ENCODE assay signal across 7 cellular contexts in genomic region chr3:148992027-148992634, GRCh38. TPM values are rescaled to one million over a fixed set of nuclear protein-coding genes. Genes with fewer than 3 reads are reported as not detected.
DNase-seq lines count a peak whose midpoint lies in the region; ATAC-seq and TF ChIP-seq lines count a peak whose summit lies in the region.

No MANE protein-coding gene starts in this region.

- POLR2A ChIA-PET in GM10248 (lab: Yijun Ruan, JAX), result no interaction called here

- peaks cover 17% of the 10 kb centered on the region for H3K4me1 Mint-ChIP-seq in stimulated activated memory B cell treated with anti-CD40 and anti-IgM and Interleukin-4, amounts not matched to agents 10 μg/mL and 1 μg/mL and 100 μg/mL, for 72 hours

- no peak for TF ChIP-seq RAD21 in liver (IDR thresholded peaks at IDR 0.05)

- peak overlapping the region; percentile 83 for H3K4me3 Mint-ChIP-seq in stimulated activated memory B cell treated with anti-CD40 and anti-IgM and Interleukin-4, amounts not matched to agents 10 μg/mL and 1 μg/mL and 100 μg/mL, for 72 hours

- no peaks in the 10 kb centered on the region for H3K9me3 ChIP-seq in colonic mucosa
- H3K9me3 ChIP-seq in liver (ENCODE audit: control insufficient read depth in 4 of 4, low read length in 3 of 4), result no peaks in the 10 kb centered on the region

- H3K27ac ChIP-seq in colonic mucosa (peak overlapping the region; percentile 81), liver (ENCODE audit: low read depth in 1 of 2, low read length in 2 of 2) (peak overlapping the region; percentile 87 to 89)

- H3K27me3 ChIP-seq in colonic mucosa (no peaks in the 10 kb centered on the region), liver (ENCODE audit: control insufficient read depth in 4 of 4, insufficient read depth in 4 of 4, low read length in 3 of 4) (no peaks in the 10 kb centered on the region)

- CTCF ChIA-PET in GM10248 (lab: Yijun Ruan, JAX), result interaction anchor here (0.8 to 5.0 kb wide), 8 partner anchors 10 to 46 kb away, joined by 3 to 25 read pairs (median 4); no protein-coding TSS in a partner anchor

- peak; percentile 23 for ATAC-seq in GM21390 (IDR thresholded peaks at IDR 0.05; ENCODE audit: unreplicated experiment)
- peak; percentile 31 for ATAC-seq in stimulated activated memory B cell treated with anti-CD40 and anti-IgM and Interleukin-4, amounts not matched to agents 10 μg/mL and 1 μg/mL and 100 μg/mL, for 72 hours

- H3K4me1 ChIP-seq in colonic mucosa (no peaks in the 10 kb centered on the region), liver (ENCODE audit: control insufficient read depth in 4 of 4, insufficient read depth in 4 of 4, low read length in 3 of 4) (peaks cover 0 to 14% (median 2%) of the 10 kb centered on the region in 4 donors)

- H3K36me3 Mint-ChIP-seq in stimulated activated memory B cell treated with anti-CD40 and anti-IgM and Interleukin-4, amounts not matched to agents 10 μg/mL and 1 μg/mL and 100 μg/mL, for 72 hours, result peaks cover 19% of the 10 kb centered on the region

- H3K36me3 ChIP-seq in colonic mucosa (peaks cover 3% of the 10 kb centered on the region), liver (ENCODE audit: control insufficient read depth in 4 of 4, insufficient read depth in 3 of 4, low read depth in 1 of 4, low read length in 3 of 4) (peaks cover 5 to 20% (median 15%) of the 10 kb centered on the region in 4 donors)

- H3K9me3 Mint-ChIP-seq in stimulated activated memory B cell treated with anti-CD40 and anti-IgM and Interleukin-4, amounts not matched to agents 10 μg/mL and 1 μg/mL and 100 μg/mL, for 72 hours, result no peaks in the 10 kb centered on the region

- WGBS in liver, result 3% methylated on average over 34 of the region's 34 CpGs

- intact Hi-C loops in colonic mucosa (cut with DNase I), result loop anchor here (10.0 kb wide), 1 partner anchor 93 kb away; the partner anchor contains the start of gene HLTF

- no peak for TF ChIP-seq CTCF in GM10248 (IDR thresholded peaks at IDR 0.05; ENCODE audit: control extremely low read depth, extremely low read depth, low read depth, missing control alignments)
- TF ChIP-seq CTCF in colonic mucosa (IDR thresholded peaks at IDR 0.05), result no peak
- no peak for TF ChIP-seq CTCF in liver (IDR thresholded peaks at IDR 0.05; ENCODE audit: low read depth, low read length, missing input control)

- H3K4me3 ChIP-seq in colonic mucosa, result peak overlapping the region; percentile 81
- H3K4me3 ChIP-seq in liver (ENCODE audit: low read depth in 1 of 3, low read length in 3 of 3), result peak overlapping the region; percentile 68 to 87 (median 73)

- H3K27ac Mint-ChIP-seq in stimulated activated memory B cell treated with anti-CD40 and anti-IgM and Interleukin-4, amounts not matched to agents 10 μg/mL and 1 μg/mL and 100 μg/mL, for 72 hours, result peak overlapping the region; percentile 86

- peak overlapping the region; percentile 72 to 98 for H3K9ac ChIP-seq in colonic mucosa (ENCODE audit: low read depth in 2 of 2, low read length in 2 of 2)
- H3K9ac ChIP-seq in liver (ENCODE audit: low read depth in 1 of 2, low read length in 2 of 2), result peak overlapping the region; percentile 53 to 64

- DNase-seq in GM10248 (ENCODE audit: extremely low spot score), result peak; percentile 60
- peak; percentile 57 for DNase-seq in HK-2 (ENCODE audit: unreplicated experiment)
- peak; percentile 23 for DNase-seq in T-helper 9 cell
- DNase-seq in colonic mucosa, result peak; percentile 44

- H3K27me3 Mint-ChIP-seq in stimulated activated memory B cell treated with anti-CD40 and anti-IgM and Interleukin-4, amounts not matched to agents 10 μg/mL and 1 μg/mL and 100 μg/mL, for 72 hours, result no peaks in the 10 kb centered on the region

TF ChIP-seq in liver, 16 proteins besides CTCF, POLR2A, EP300 and RAD21:
- TF ChIP-seq SP1 (IDR thresholded peaks at IDR 0.05), result no peak
- TF ChIP-seq ZBTB33 (IDR thresholded peaks at IDR 0.05), result no peak
- TF ChIP-seq YY1 (IDR thresholded peaks at IDR 0.05), result no peak
- TF ChIP-seq GABPA (IDR thresholded peaks at IDR 0.05 in 1 of 2, conservative IDR thresholded peaks at IDR 0.05 in 1 of 2), result no peak
- TF ChIP-seq FOXA2 (IDR thresholded peaks at IDR 0.05), result no peak
- TF ChIP-seq, protein P1, sequence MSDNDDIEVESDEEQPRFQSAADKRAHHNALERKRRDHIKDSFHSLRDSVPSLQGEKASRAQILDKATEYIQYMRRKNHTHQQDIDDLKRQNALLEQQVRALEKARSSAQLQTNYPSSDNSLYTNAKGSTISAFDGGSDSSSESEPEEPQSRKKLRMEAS (IDR thresholded peaks at IDR 0.05), result no peak
- TF ChIP-seq FOXA1 (IDR thresholded peaks at IDR 0.05), result no peak
- no peak for TF ChIP-seq ATF3 (IDR thresholded peaks at IDR 0.05)
- TF ChIP-seq NR2F2 (IDR thresholded peaks at IDR 0.05), result no peak
- TF ChIP-seq HNF4G (IDR thresholded peaks at IDR 0.05), result no peak
- no peak for TF ChIP-seq TAF1 (conservative IDR thresholded peaks at IDR 0.05)
- TF ChIP-seq HNF4A (conservative IDR thresholded peaks at IDR 0.05), result no peak
- TF ChIP-seq, protein P2, sequence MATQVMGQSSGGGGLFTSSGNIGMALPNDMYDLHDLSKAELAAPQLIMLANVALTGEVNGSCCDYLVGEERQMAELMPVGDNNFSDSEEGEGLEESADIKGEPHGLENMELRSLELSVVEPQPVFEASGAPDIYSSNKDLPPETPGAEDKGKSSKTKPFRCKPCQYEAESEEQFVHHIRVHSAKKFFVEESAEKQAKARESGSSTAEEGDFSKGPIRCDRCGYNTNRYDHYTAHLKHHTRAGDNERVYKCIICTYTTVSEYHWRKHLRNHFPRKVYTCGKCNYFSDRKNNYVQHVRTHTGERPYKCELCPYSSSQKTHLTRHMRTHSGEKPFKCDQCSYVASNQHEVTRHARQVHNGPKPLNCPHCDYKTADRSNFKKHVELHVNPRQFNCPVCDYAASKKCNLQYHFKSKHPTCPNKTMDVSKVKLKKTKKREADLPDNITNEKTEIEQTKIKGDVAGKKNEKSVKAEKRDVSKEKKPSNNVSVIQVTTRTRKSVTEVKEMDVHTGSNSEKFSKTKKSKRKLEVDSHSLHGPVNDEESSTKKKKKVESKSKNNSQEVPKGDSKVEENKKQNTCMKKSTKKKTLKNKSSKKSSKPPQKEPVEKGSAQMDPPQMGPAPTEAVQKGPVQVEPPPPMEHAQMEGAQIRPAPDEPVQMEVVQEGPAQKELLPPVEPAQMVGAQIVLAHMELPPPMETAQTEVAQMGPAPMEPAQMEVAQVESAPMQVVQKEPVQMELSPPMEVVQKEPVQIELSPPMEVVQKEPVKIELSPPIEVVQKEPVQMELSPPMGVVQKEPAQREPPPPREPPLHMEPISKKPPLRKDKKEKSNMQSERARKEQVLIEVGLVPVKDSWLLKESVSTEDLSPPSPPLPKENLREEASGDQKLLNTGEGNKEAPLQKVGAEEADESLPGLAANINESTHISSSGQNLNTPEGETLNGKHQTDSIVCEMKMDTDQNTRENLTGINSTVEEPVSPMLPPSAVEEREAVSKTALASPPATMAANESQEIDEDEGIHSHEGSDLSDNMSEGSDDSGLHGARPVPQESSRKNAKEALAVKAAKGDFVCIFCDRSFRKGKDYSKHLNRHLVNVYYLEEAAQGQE (IDR thresholded peaks at IDR 0.05), result no peak
- no peak for TF ChIP-seq EGR1 (IDR thresholded peaks at IDR 0.05; ENCODE audit: low read depth in 2 of 2)
- no peak for TF ChIP-seq RXRA (IDR thresholded peaks at IDR 0.05)
- no peak for TF ChIP-seq JUND (IDR thresholded peaks at IDR 0.05)

RNA-seq across cellular contexts. Expression of gene GYG1, which starts 0.8 kb away (rescaled TPM):
- 10 to 100 TPM; 26.1 to 32.2 TPM for total RNA-seq in colonic mucosa
- total RNA-seq in liver, result 10 to 100 TPM in 1 of 2 donors, 1 to 10 TPM in 1; 9.2 to 16.6 TPM
- 10 to 100 TPM; 10.2 to 16.7 TPM for polyA plus RNA-seq in liver

Comparison
In these comparisons a context has a peak if more than half of its experiments do, and no peak if none do; other contexts are left out.
1. Peak in every context shown above with its lines: DNase-seq, ATAC-seq, H3K4me3 ChIP-seq and H3K27ac ChIP-seq.